ENCODE assay signal across 16 cellular contexts in the genomic region with DNA sequence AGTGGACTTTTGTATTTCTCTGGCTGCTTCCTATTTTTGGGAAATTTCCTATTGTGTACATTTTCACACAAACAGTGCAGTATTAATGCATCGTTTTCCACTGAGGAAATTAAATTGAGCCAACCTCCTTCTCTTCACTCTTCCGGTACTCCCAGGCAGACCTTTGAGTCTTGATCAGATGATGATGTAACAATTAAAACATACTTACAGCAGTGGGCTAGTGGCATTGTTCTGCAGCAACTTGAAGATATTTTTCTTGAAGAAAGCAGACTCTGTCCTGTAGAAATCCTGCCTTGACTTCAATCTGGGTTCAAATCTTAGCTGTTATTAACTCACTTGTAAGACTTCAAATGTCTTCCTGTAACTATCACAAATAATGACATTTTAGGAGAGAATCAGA. TPM values are rescaled to one million over a fixed set of nuclear protein-coding genes. Genes with fewer than 3 reads are reported as not detected.
DNase-seq lines count a peak whose midpoint lies in the region; ATAC-seq and TF ChIP-seq lines count a peak whose summit lies in the region.
"Had no signal": no experiment of that assay in that cellular context is flagged by ENCODE, and none has a peak within 500 bp of the region (broad histone marks: within the 10 kb centered on the region; RNA-seq: fewer than 3 reads in every experiment).

No MANE protein-coding gene starts in this region.

- intact Hi-C loops in cardiac septum (cut with DNase I), result no loop called here

- no peaks in the 10 kb centered on the region for H3K79me2 ChIP-seq in GM23338 (replicated peaks; ENCODE audit: insufficient read depth)

- H3K4me3 ChIP-seq in GM23338, result no peak overlapping the region
- H3K4me3 ChIP-seq in SK-N-MC, result no peak overlapping the region
- H3K4me3 ChIP-seq: BLaER1, GM23248, HAP-1 had no signal

- POLR2A ChIA-PET in naive thymus-derived CD8-positive, alpha-beta T cell (lab: Charles Lee), result no interaction called here

- no peaks in the 10 kb centered on the region for H3K4me1 ChIP-seq in GM23338 (ENCODE audit: insufficient read depth)
- H3K4me1 ChIP-seq: BLaER1, HAP-1 had no signal

- H3K27me3 Mint-ChIP-seq in GM23338 (ENCODE audit: insufficient read depth, low read depth, poor library complexity) (peaks cover 10% of the 10 kb centered on the region), endothelial cell (ENCODE audit: unreplicated experiment) (peaks cover 4% of the 10 kb centered on the region), progenitor cell of endocrine pancreas (no peaks in the 10 kb centered on the region)
- H3K27me3 Mint-ChIP-seq in naive thymus-derived CD8-positive, alpha-beta T cell, result no peaks in the 10 kb centered on the region

- H3K27ac ChIP-seq in GM23338 (ENCODE audit: low read depth) (peak overlapping the region; percentile 27; the same call in 1 of the 2 replicates), SK-N-MC (peak overlapping the region; percentile 67)
- H3K27ac ChIP-seq: BLaER1, GM23248, KMS-11 had no signal

- DNase-seq in GM23338 (ENCODE audit: low spot score) (no peak), SK-N-MC (ENCODE audit: low read depth, low spot score) (no peak), endothelial cell (ENCODE audit: low spot score) (no peak), progenitor cell of endocrine pancreas (ENCODE audit: low spot score, unreplicated experiment) (no peak), inferior parietal cortex (ENCODE audit: extremely low spot score) (no peak), cardiac septum (ENCODE audit: low spot score) (no peak)
- no peak for DNase-seq in naive thymus-derived CD8-positive, alpha-beta T cell
- DNase-seq: CD4-positive, CD25-positive, alpha-beta regulatory T cell; GM23248; IMR-90; MM.1S; NCI-H2029; NCI-H526 treated with DMSO at 0.1 percent for 48 hours had no signal

- no peak overlapping the region for H3K27ac Mint-ChIP-seq in GM23338
- H3K27ac Mint-ChIP-seq in endothelial cell (ENCODE audit: unreplicated experiment), result peak overlapping the region; percentile 2
- H3K27ac Mint-ChIP-seq in progenitor cell of endocrine pancreas, result peak overlapping the region; percentile 19
- peak overlapping the region in 1 of 10 donors; percentile 37 for H3K27ac Mint-ChIP-seq in naive thymus-derived CD8-positive, alpha-beta T cell

- H4K20me1 ChIP-seq in GM23338 (replicated peaks; ENCODE audit: insufficient read depth), result peaks cover 10% of the 10 kb centered on the region; the same call in 1 of the 2 replicates

- H3K9me2 ChIP-seq in GM23338 (ENCODE audit: insufficient read depth), result no peaks in the 10 kb centered on the region

- TF ChIP-seq CTCF in GM23338 (conservative IDR thresholded peaks at IDR 0.05; ENCODE audit: low read depth in 2 of 2) (no peak), endothelial cell (IDR thresholded peaks at IDR 0.05; ENCODE audit: unreplicated experiment) (no peak), progenitor cell of endocrine pancreas (IDR thresholded peaks at IDR 0.05; ENCODE audit: unreplicated experiment) (no peak)

- H3K9me3 Mint-ChIP-seq in GM23338 (peaks cover 4% of the 10 kb centered on the region; the same call in 1 of the 3 replicates), endothelial cell (ENCODE audit: unreplicated experiment) (no peaks in the 10 kb centered on the region), progenitor cell of endocrine pancreas (ENCODE audit: low read depth) (no peaks in the 10 kb centered on the region)
- peaks cover 0 to 16% (median 0%) of the 10 kb centered on the region in 9 donors for H3K9me3 Mint-ChIP-seq in naive thymus-derived CD8-positive, alpha-beta T cell

- no peak overlapping the region for H3K9ac ChIP-seq in SK-N-MC (ENCODE audit: insufficient read length)
- H3K9ac ChIP-seq: BLaER1, GM23248, KMS-11 had no signal

- H3K4me3 Mint-ChIP-seq in GM23338, result no peak overlapping the region
- no peak overlapping the region for H3K4me3 Mint-ChIP-seq in endothelial cell (ENCODE audit: unreplicated experiment)
- no peak overlapping the region for H3K4me3 Mint-ChIP-seq in progenitor cell of endocrine pancreas (ENCODE audit: low read depth)
- H3K4me3 Mint-ChIP-seq in naive thymus-derived CD8-positive, alpha-beta T cell, result no peak overlapping the region
- H3K4me3 Mint-ChIP-seq: CD4-positive, CD25-positive, alpha-beta regulatory T cell had no signal

- H3K36me3 ChIP-seq in GM23338 (ENCODE audit: insufficient read depth) (peaks cover 11% of the 10 kb centered on the region), SK-N-MC (ENCODE audit: insufficient read depth, low read length) (peaks cover 27% of the 10 kb centered on the region)

- H3K4me2 ChIP-seq in GM23338, result no peak overlapping the region
- H3K4me2 ChIP-seq: BLaER1, KMS-11 had no signal

- peaks cover 47% of the 10 kb centered on the region for H3K36me3 Mint-ChIP-seq in GM23338 (ENCODE audit: low read depth)
- peaks cover 24% of the 10 kb centered on the region for H3K36me3 Mint-ChIP-seq in endothelial cell (ENCODE audit: low read depth, unreplicated experiment)
- peaks cover 34% of the 10 kb centered on the region for H3K36me3 Mint-ChIP-seq in progenitor cell of endocrine pancreas (ENCODE audit: insufficient read depth)
- H3K36me3 Mint-ChIP-seq in naive thymus-derived CD8-positive, alpha-beta T cell, result peaks cover 16 to 29% (median 25%) of the 10 kb centered on the region in 3 donors

- ATAC-seq in GM23338, result no peak
- no peak for ATAC-seq in naive thymus-derived CD8-positive, alpha-beta T cell

- H3K9me3 ChIP-seq in SK-N-MC (ENCODE audit: low read depth, low read length), result no peaks in the 10 kb centered on the region
- H3K9me3 ChIP-seq: BLaER1, HAP-1 had no signal

- H3K4me1 Mint-ChIP-seq in GM23338 (no peaks in the 10 kb centered on the region; the same call in 2 of the 3 replicates), endothelial cell (ENCODE audit: unreplicated experiment) (no peaks in the 10 kb centered on the region), progenitor cell of endocrine pancreas (ENCODE audit: low read depth) (peaks cover 8% of the 10 kb centered on the region)
- peaks cover 0 to 5% (median under 1%) of the 10 kb centered on the region in 4 donors for H3K4me1 Mint-ChIP-seq in naive thymus-derived CD8-positive, alpha-beta T cell

- no peak overlapping the region for H2AFZ ChIP-seq in GM23338
- H2AFZ ChIP-seq: GM23248 had no signal

- 0 out of 2 replicates have a peak, but pooled peaks cover 3% of the 10 kb centered on the region for H3F3A ChIP-seq in GM23338 (replicated peaks; ENCODE audit: low read depth)

- no peaks in the 10 kb centered on the region for H3K27me3 ChIP-seq in GM23338 (ENCODE audit: insufficient read depth)
- H3K27me3 ChIP-seq: BLaER1 had no signal

TF ChIP-seq in GM23338, 12 proteins besides CTCF, POLR2A, EP300 and RAD21 (continues in another document):
- TF ChIP-seq JUNB (IDR thresholded peaks at IDR 0.05; ENCODE audit: unreplicated experiment) (no peak), NANOG (IDR thresholded peaks at IDR 0.05; ENCODE audit: borderline replicate concordance) (no peak), POLR2AphosphoS5 (IDR thresholded peaks at IDR 0.05; ENCODE audit: low read depth) (no peak), EZH2phosphoT487 (IDR thresholded peaks at IDR 0.05; ENCODE audit: unreplicated experiment) (no peak), CREB1 (CRISPR knock-in tag; IDR thresholded peaks at IDR 0.05; ENCODE audit: low read depth) (no peak), EZH2 (IDR thresholded peaks at IDR 0.05; ENCODE audit: low read depth, unreplicated experiment) (no peak), STAT1 (IDR thresholded peaks at IDR 0.05; ENCODE audit: unreplicated experiment) (no peak)
- TF ChIP-seq, protein P1, sequence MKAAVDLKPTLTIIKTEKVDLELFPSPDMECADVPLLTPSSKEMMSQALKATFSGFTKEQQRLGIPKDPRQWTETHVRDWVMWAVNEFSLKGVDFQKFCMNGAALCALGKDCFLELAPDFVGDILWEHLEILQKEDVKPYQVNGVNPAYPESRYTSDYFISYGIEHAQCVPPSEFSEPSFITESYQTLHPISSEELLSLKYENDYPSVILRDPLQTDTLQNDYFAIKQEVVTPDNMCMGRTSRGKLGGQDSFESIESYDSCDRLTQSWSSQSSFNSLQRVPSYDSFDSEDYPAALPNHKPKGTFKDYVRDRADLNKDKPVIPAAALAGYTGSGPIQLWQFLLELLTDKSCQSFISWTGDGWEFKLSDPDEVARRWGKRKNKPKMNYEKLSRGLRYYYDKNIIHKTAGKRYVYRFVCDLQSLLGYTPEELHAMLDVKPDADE (IDR thresholded peaks at IDR 0.05), result no peak

RNA-seq across cellular contexts. Expression of a gene that starts 19.0 kb away (rescaled TPM):
- total RNA-seq in GM23338 (2014; rRNA removed; shearing (Covaris generic)), result 8.7 TPM in 2 replicates
- polyA plus RNA-seq in GM23338 (2016; fragmentation: Nextera tagmentation; extraction: Ambion mirVana), result 4.9 and 5.3 TPM in 2 replicates
- total RNA-seq in endothelial cell (ENCODE audit: unreplicated experiment) (0.95 TPM), progenitor cell of endocrine pancreas (13.3 and 15.0 TPM in 2 replicates), cardiac septum (2.1 TPM)
- not detected for total RNA-seq in naive thymus-derived CD8-positive, alpha-beta T cell
- under 1 TPM in 1 of 3 donors, not detected in 2; 0.08 TPM for polyA plus RNA-seq in naive thymus-derived CD8-positive, alpha-beta T cell
- total RNA-seq: CD4-positive, CD25-positive, alpha-beta regulatory T cell had no signal

RNA-seq across cellular contexts. Expression of a gene that starts 39.0 kb away (rescaled TPM):
- total RNA-seq in GM23338 (2014; rRNA removed; shearing (Covaris generic)), result 54.4 and 58.4 TPM in 2 replicates
- 98.3 and 98.8 TPM in 2 replicates for polyA plus RNA-seq in GM23338 (2016; fragmentation: Nextera tagmentation; extraction: Ambion mirVana)
- total RNA-seq in endothelial cell (ENCODE audit: unreplicated experiment) (68.6 TPM), progenitor cell of endocrine pancreas (108 and 111 TPM in 2 replicates), cardiac septum (54.8 TPM)
- 10 to 100 TPM; 83.3 to 85.8 TPM for total RNA-seq in naive thymus-derived CD8-positive, alpha-beta T cell
- 100 to 1,000 TPM in 1 of 3 donors, 10 to 100 TPM in 2; 73.2 to 104 (median 81.5) TPM for polyA plus RNA-seq in naive thymus-derived CD8-positive, alpha-beta T cell
